ENCODE assay signal across 9 cellular contexts in genomic region chr2:54360055-54360792, GRCh38.
A peak's percentile ranks its signal among the peaks of the same experiment; 100 is the strongest.
DNase-seq lines count a peak whose midpoint lies in the region; ATAC-seq and TF ChIP-seq lines count a peak whose summit lies in the region.
"Had no signal": no experiment of that assay in that cellular context is flagged by ENCODE, and none has a peak within 500 bp of the region (broad histone marks: within the 10 kb centered on the region; RNA-seq: fewer than 3 reads in every experiment).

No MANE protein-coding gene starts in this region.

- DNase-seq in AG04450 (ENCODE audit: low read depth, low spot score), result peak; percentile 21
- no peak for DNase-seq in PC-3
- DNase-seq in fibroblast of the aortic adventitia (ENCODE audit: low read depth), result peak; percentile 99
- DNase-seq in non-pigmented ciliary epithelial cell (ENCODE audit: low read depth), result peak; percentile 19
- no peak for DNase-seq in ecto neural progenitor cell (ENCODE audit: low spot score)
- DNase-seq in NCI-H187 (lab: John Stamatoyannopoulos, UW), result no peak
- DNase-seq: CD4-positive, alpha-beta T cell had no signal

- no peaks in the 10 kb centered on the region for H3F3A ChIP-seq in PC-3 (ENCODE audit: low read length, unreplicated experiment)

- H3K27ac ChIP-seq in AG04450 (ENCODE audit: low read depth, low read length) (no peak overlapping the region), PC-3 (ENCODE audit: low read length) (no peak overlapping the region)

- no peaks in the 10 kb centered on the region for H3K9me2 ChIP-seq in PC-3 (replicated peaks; ENCODE audit: low read length)

- BruUV-seq in PC-3 (replicated peaks; lab: Mats Ljungman, UMichigan), result no TSS peak

- CTCF ChIA-PET in AG04450 (lab: Charles Lee), result interaction anchor here (0.6 to 1.0 kb wide), 3 partner anchors 49 to 253 kb away, joined by 3 read pairs; no protein-coding TSS in a partner anchor
- CTCF ChIA-PET in PC-3 (lab: Charles Lee), result no interaction called here

- H2AFZ ChIP-seq in PC-3 (ENCODE audit: low read length), result 0 out of 2 replicates have a peak overlapping the region, but pooled peaks have one; percentile 28

- POLR2A ChIA-PET in AG04450 (lab: Yijun Ruan, JAX) (interaction anchor here (1.0 kb wide), 2 partner anchors 24 to 200 kb away, joined by 3 to 4 read pairs; no protein-coding TSS in a partner anchor), PC-3 (lab: Charles Lee; ENCODE audit: unreplicated experiment) (no interaction called here)

- H3K36me3 ChIP-seq in PC-3 (ENCODE audit: low read depth, low read length), result no peaks in the 10 kb centered on the region

- no peak for TF ChIP-seq CTCF in AG04450 (IDR thresholded peaks at IDR 0.05; ENCODE audit: low read depth, low read length)
- TF ChIP-seq CTCF in PC-3 (conservative IDR thresholded peaks at IDR 0.05; ENCODE audit: low read depth, low read length), result no peak
- no peak for TF ChIP-seq CTCF in fibroblast of the aortic adventitia (IDR thresholded peaks at IDR 0.05; ENCODE audit: insufficient read depth, low read length)

- H3K4me1 ChIP-seq in PC-3 (ENCODE audit: insufficient read depth, low read length), result no peaks in the 10 kb centered on the region

- peaks cover 3% of the 10 kb centered on the region for H3K27me3 ChIP-seq in AG04450 (ENCODE audit: control insufficient read depth, insufficient read depth, low read length)
- H3K27me3 ChIP-seq in PC-3 (ENCODE audit: low read length), result peaks cover 20% of the 10 kb centered on the region

- peak overlapping the region; percentile 18 for H3K4me3 ChIP-seq in AG04450 (ENCODE audit: low read depth, low read length)
- no peak overlapping the region for H3K4me3 ChIP-seq in PC-3 (ENCODE audit: low read length)
- H3K4me3 ChIP-seq in fibroblast of the aortic adventitia (ENCODE audit: low read depth, low read length), result peak overlapping the region; percentile 16

- intact Hi-C loops in PC-3 (cut with micrococcal nuclease), result no loop called here

- H3K79me2 ChIP-seq in PC-3 (ENCODE audit: low read length), result no peaks in the 10 kb centered on the region

- no peaks in the 10 kb centered on the region for H4K20me1 ChIP-seq in PC-3 (ENCODE audit: low read length)

- ATAC-seq in PC-3, result no peak
- no peak for ATAC-seq in HG02623 (IDR thresholded peaks at IDR 0.05; ENCODE audit: unreplicated experiment)
- ATAC-seq in GM18498 (IDR thresholded peaks at IDR 0.05; ENCODE audit: unreplicated experiment), result no peak

- no peak overlapping the region for H3K4me2 ChIP-seq in PC-3 (ENCODE audit: low read length)

- no peaks in the 10 kb centered on the region for H3K9me3 ChIP-seq in AG04450 (ENCODE audit: control insufficient read depth, insufficient read depth, low read length)
- H3K9me3 ChIP-seq in PC-3 (ENCODE audit: low read length), result no peaks in the 10 kb centered on the region

- H3K9ac ChIP-seq in PC-3 (ENCODE audit: low read length), result no peak overlapping the region

Comparison
In these comparisons a context has a peak if more than half of its experiments do, and no peak if none do; other contexts are left out.
1. DNase-seq: peak in AG04450 (single experiment), fibroblast of the aortic adventitia (single experiment) and non-pigmented ciliary epithelial cell (single experiment); none in PC-3 (single experiment), ecto neural progenitor cell (single experiment) and NCI-H187 (0 of 2).